ENCODE assay signal across 10 cellular contexts in the genomic region with DNA sequence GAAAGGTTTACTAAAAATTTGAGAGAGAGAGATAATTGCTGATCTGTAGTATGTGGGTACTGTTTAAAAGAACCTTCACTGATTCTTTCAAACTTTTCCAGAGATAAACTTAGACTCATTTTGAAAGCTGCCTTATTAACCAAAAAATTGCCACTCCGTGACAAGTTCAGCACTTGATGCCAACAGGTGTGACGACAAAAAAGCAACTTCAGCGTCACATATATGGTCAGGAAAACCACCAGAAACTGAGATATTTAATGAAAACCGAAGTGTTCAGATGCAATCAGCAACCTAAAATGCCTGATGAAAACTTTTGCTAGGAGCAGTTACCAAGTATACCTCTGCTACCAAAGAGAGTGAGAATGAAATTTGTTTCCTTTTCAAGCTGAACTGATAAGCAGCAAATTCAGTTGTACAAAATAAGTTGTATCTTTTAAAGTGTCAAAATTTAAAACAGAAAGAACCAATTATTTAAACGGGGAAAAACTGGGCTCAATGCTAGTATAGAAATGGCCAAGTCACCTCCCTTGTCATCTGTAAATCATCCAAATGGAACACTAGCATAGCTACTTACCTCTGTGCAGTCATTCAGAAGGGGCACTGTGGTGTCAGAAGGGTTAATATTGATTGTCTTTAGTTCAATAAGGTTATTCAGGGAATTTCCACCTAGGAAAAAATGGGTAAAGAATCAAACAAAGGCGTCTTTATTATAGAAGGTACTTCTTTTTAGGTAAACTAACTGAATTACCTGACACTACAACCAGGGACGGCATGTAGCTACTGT.
"Had no signal": no experiment of that assay in that cellular context is flagged by ENCODE, and none has a peak within 500 bp of the region (broad histone marks: within the 10 kb centered on the region; RNA-seq: fewer than 3 reads in every experiment).

No MANE protein-coding gene starts in this region.

- H3K9ac ChIP-seq: GM23248 had no signal

- H3K4me3 Mint-ChIP-seq: HFFc6, IgD-negative memory B cell had no signal

- DNase-seq: GM23248, GOT3, H7, HFFc6, KG1 had no signal

- ATAC-seq: HCT116, K562 had no signal

- H2AFZ ChIP-seq: GM23248 had no signal

- H3K27ac Mint-ChIP-seq: HFFc6, IgD-negative memory B cell had no signal

- H3K9me3 ChIP-seq: HAP-1 had no signal

- H3K27ac ChIP-seq: GM23248 had no signal

- H3K4me3 ChIP-seq: GM23248, HAP-1, K562 had no signal

- H3K4me1 ChIP-seq: HAP-1 had no signal

- H3K9me3 Mint-ChIP-seq: HFFc6, IgD-negative memory B cell had no signal

- H3K27me3 Mint-ChIP-seq: IgD-negative memory B cell had no signal

- FAIRE-seq: HTR-8/SVneo, K562 had no signal
